In the genomic region with DNA sequence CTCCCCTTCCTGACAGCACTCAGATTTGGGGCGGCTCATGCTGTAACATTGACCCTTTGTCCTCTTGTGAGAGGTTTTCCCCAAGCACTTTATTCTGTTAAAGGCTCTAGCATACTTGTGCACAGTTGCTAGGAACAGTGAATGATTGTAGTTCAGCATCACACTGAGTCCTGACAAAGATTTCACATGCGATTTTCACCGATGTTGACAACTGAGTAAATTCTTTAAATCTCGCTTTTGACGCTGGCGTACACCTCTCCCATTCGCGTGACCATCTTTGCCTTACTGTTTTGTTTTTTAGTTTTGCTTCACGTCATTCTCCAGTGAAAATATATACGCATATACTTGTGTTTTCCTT, we compare ENCODE assay signal across 8 cellular contexts. TPM values are rescaled to one million over a fixed set of nuclear protein-coding genes. Genes with fewer than 3 reads are reported as not detected.
DNase-seq lines count a peak whose midpoint lies in the region; ATAC-seq, FAIRE-seq and TF ChIP-seq lines count a peak whose summit lies in the region.

No MANE protein-coding gene starts in this region.

- intact Hi-C loops in heart left ventricle (cut with DNase I), result loop anchor here in 3 of 10 donors (2.0 to 10.0 kb wide), 2 partner anchors 63 to 305 kb away; a partner anchor contains a TSS

- no peaks in the 10 kb centered on the region for H3K9me3 ChIP-seq in Peyer's patch
- H3K9me3 ChIP-seq in heart left ventricle, result no peaks in the 10 kb centered on the region
- H3K9me3 ChIP-seq in skeletal muscle tissue (ENCODE audit: control insufficient read depth in 3 of 3, low read length in 3 of 3), result no peaks in the 10 kb centered on the region

- H3K9me3 Mint-ChIP-seq in mesothelial cell of epicardium, result no peaks in the 10 kb centered on the region

- H3K4me3 ChIP-seq in Peyer's patch (peak overlapping the region; percentile 57 to 89 (median 79)), heart left ventricle (peak overlapping the region; percentile 68 to 96 (median 82)), skeletal muscle tissue (ENCODE audit: low read length in 3 of 3) (peak overlapping the region; percentile 83 to 96 (median 94))

- peak; percentile 78 for FAIRE-seq in GM19239 (lab: Jason Lieb, UNC)

- TF ChIP-seq POLR2A in Peyer's patch (IDR thresholded peaks at IDR 0.05) (no peak), heart left ventricle (IDR thresholded peaks at IDR 0.05) (no peak)

- H3K4me3 Mint-ChIP-seq in mesothelial cell of epicardium, result no peak overlapping the region

- H3K9ac ChIP-seq in skeletal muscle tissue (ENCODE audit: low read depth in 1 of 3, low read length in 3 of 3), result peak overlapping the region; percentile 96 to 98 (median 98)

- H3K27me3 Mint-ChIP-seq in mesothelial cell of epicardium (ENCODE audit: low read depth), result no peaks in the 10 kb centered on the region

- peaks cover 0 to 11% (median 0%) of the 10 kb centered on the region in 4 donors for H3K4me1 ChIP-seq in Peyer's patch
- H3K4me1 ChIP-seq in heart left ventricle, result peaks cover 0 to 42% (median 25%) of the 10 kb centered on the region in 12 donors
- H3K4me1 ChIP-seq in skeletal muscle tissue (ENCODE audit: control insufficient read depth in 3 of 3, insufficient read depth in 3 of 3, low read length in 3 of 3), result peaks cover 11 to 40% (median 16%) of the 10 kb centered on the region in 3 donors

- no peak for TF ChIP-seq CTCF in Peyer's patch (IDR thresholded peaks at IDR 0.05)
- TF ChIP-seq CTCF in heart left ventricle (IDR thresholded peaks at IDR 0.05), result no peak
- TF ChIP-seq CTCF in mesothelial cell of epicardium (IDR thresholded peaks at IDR 0.05; ENCODE audit: unreplicated experiment), result no peak

- no peak overlapping the region for H3K27ac Mint-ChIP-seq in mesothelial cell of epicardium

- peaks cover 0 to 2% (median 0%) of the 10 kb centered on the region in 3 donors for H3K36me3 ChIP-seq in Peyer's patch
- peaks cover 0 to 9% (median 4%) of the 10 kb centered on the region in 9 donors for H3K36me3 ChIP-seq in heart left ventricle
- H3K36me3 ChIP-seq in skeletal muscle tissue (ENCODE audit: control insufficient read depth in 3 of 3, insufficient read depth in 3 of 3, low read length in 3 of 3), result peaks cover 0 to 5% (median 0%) of the 10 kb centered on the region in 3 donors

- no peaks in the 10 kb centered on the region for H3K4me1 Mint-ChIP-seq in mesothelial cell of epicardium

- DNase-seq in GM19239 (ENCODE audit: insufficient read length, low spot score) (no peak), Peyer's patch (no peak), heart left ventricle (no peak), mesothelial cell of epicardium (ENCODE audit: low spot score in 2 of 2, unreplicated experiment in 2 of 2) (no peak)
- DNase-seq in activated CD8-positive, alpha-beta memory T cell treated with anti-CD3 and anti-CD28 coated beads for 24 hours, result no peak
- no peak for DNase-seq in stimulated activated CD4-positive, alpha-beta T cell treated with anti-CD3 and anti-CD28 coated beads, Interleukin-2, amount 100 ng/mL, for 48 hours

- H3K27ac ChIP-seq in Peyer's patch, result peak overlapping the region; percentile 91 to 98 (median 97)
- peak overlapping the region; percentile 93 to 99 (median 97) for H3K27ac ChIP-seq in heart left ventricle
- H3K27ac ChIP-seq in skeletal muscle tissue (ENCODE audit: low read depth, low read length), result peak overlapping the region; percentile 98

- ATAC-seq in heart left ventricle, result no peak
- ATAC-seq in GM21390 (IDR thresholded peaks at IDR 0.05; ENCODE audit: unreplicated experiment), result no peak

- H3K27me3 ChIP-seq in Peyer's patch (no peaks in the 10 kb centered on the region), heart left ventricle (no peaks in the 10 kb centered on the region), skeletal muscle tissue (ENCODE audit: control insufficient read depth in 3 of 3, insufficient read depth in 3 of 3, low read length in 3 of 3) (no peaks in the 10 kb centered on the region)

- WGBS in heart left ventricle, 4 donors, result 1 to 2% (median 2%) methylated on average over 10 of the region's 10 CpGs

- peaks cover 3% of the 10 kb centered on the region for H3K36me3 Mint-ChIP-seq in mesothelial cell of epicardium

RNA-seq across cellular contexts. Expression of a gene that starts 0.8 kb away (rescaled TPM):
- 10 to 100 TPM; 12.0 to 24.7 (median 19.8) TPM for total RNA-seq in Peyer's patch
- 100 to 1,000 TPM in 1 of 9 donors, 10 to 100 TPM in 8; 29.3 to 100 (median 34.9) TPM for total RNA-seq in heart left ventricle
- polyA plus RNA-seq in heart left ventricle, result 10 to 100 TPM; 15.6 to 92.9 TPM
- 17.2 TPM for total RNA-seq in skeletal muscle tissue
- total RNA-seq in mesothelial cell of epicardium, result 12.6 to 13.2 TPM (median 12.7 TPM) in 3 replicates

RNA-seq across cellular contexts. Expression of a gene that starts 13.9 kb away (rescaled TPM):
- total RNA-seq in Peyer's patch, result 10 to 100 TPM; 13.4 to 19.0 (median 16.6) TPM
- total RNA-seq in heart left ventricle, result 1 to 10 TPM in 3 of 9 donors, under 1 TPM in 5, not detected in 1; 0.37 to 2.1 (median 0.59) TPM
- under 1 TPM; 0.14 to 0.23 TPM for polyA plus RNA-seq in heart left ventricle
- total RNA-seq in skeletal muscle tissue, result 1.6 TPM
- 5.5 to 6.7 TPM (median 6.1 TPM) in 3 replicates for total RNA-seq in mesothelial cell of epicardium

RNA-seq across cellular contexts. Expression of a gene that starts 18.1 kb away (rescaled TPM):
- total RNA-seq in Peyer's patch, result 10 to 100 TPM in 3 of 4 donors, 1 to 10 TPM in 1; 7.4 to 27.0 (median 19.7) TPM
- 1 to 10 TPM; 2.4 to 5.4 (median 3.6) TPM for total RNA-seq in heart left ventricle
- 1 to 10 TPM; 1.0 to 2.6 TPM for polyA plus RNA-seq in heart left ventricle
- 3.7 TPM for total RNA-seq in skeletal muscle tissue
- total RNA-seq in mesothelial cell of epicardium, result 11.3 to 12.7 TPM (median 11.8 TPM) in 3 replicates
